ENCODE assay signal across 9 cellular contexts in genomic region chr3:141370065-141370533, GRCh38. TPM values are rescaled to one million over a fixed set of nuclear protein-coding genes. Genes with fewer than 3 reads are reported as not detected.
DNase-seq lines count a peak whose midpoint lies in the region; ATAC-seq and FAIRE-seq lines count a peak whose summit lies in the region.
"Had no signal": no experiment of that assay in that cellular context is flagged by ENCODE, and none has a peak within 500 bp of the region (broad histone marks: within the 10 kb centered on the region; RNA-seq: fewer than 3 reads in every experiment).

No MANE protein-coding gene starts in this region.

- no peak overlapping the region for H3K4ac ChIP-seq in trophoblast cell (ENCODE audit: low read depth, low read length)

- H3K9me3 ChIP-seq in trophoblast cell (ENCODE audit: insufficient read depth, low read depth, low read length) = no peaks in the 10 kb centered on the region
- H3K9me3 ChIP-seq in aorta (ENCODE audit: control insufficient read depth, low read length) = no peaks in the 10 kb centered on the region

- no peak overlapping the region for H3K9ac ChIP-seq in trophoblast cell (ENCODE audit: low read length)

- H3K4me1 ChIP-seq in trophoblast cell (ENCODE audit: control insufficient read depth in 1 of 2, insufficient read depth in 2 of 2, low read length in 2 of 2) (peaks cover 21 to 24% of the 10 kb centered on the region in 2 experiments), aorta (ENCODE audit: control insufficient read depth in 1 of 2, insufficient read depth in 2 of 2, low read length in 2 of 2) (peaks cover 0 to 1% of the 10 kb centered on the region in 2 donors)

- no peak overlapping the region for H3K14ac ChIP-seq in trophoblast cell (ENCODE audit: low read length)

- H3K79me2 ChIP-seq in trophoblast cell (ENCODE audit: control insufficient read depth, insufficient read depth, low read length, poor library complexity) = peaks cover 7% of the 10 kb centered on the region

- no peak overlapping the region for H2AFZ ChIP-seq in trophoblast cell (ENCODE audit: insufficient read depth, low read length, poor library complexity)

- H4K8ac ChIP-seq in trophoblast cell (ENCODE audit: low read depth, low read length) = no peak overlapping the region

- FAIRE-seq in RCC 7860 (lab: Jason Lieb, UNC) = no peak

- intact Hi-C loops in aorta (cut with DNase I) = loop anchor here in 1 of 2 donors (2.0 kb wide), 1 partner anchor 73 kb away; no protein-coding TSS in a partner anchor

- H3K4me2 ChIP-seq in trophoblast cell (ENCODE audit: low read length) = no peak overlapping the region

- no peaks in the 10 kb centered on the region for H3K27me3 ChIP-seq in trophoblast cell (ENCODE audit: insufficient read depth, low read length)
- no peaks in the 10 kb centered on the region for H3K27me3 ChIP-seq in aorta (ENCODE audit: control insufficient read depth in 1 of 2, insufficient read depth in 2 of 2, low read length in 1 of 2)

- no peak overlapping the region for H3K27ac ChIP-seq in trophoblast cell (ENCODE audit: low read depth, low read length)
- H3K27ac ChIP-seq in aorta (ENCODE audit: low read depth in 1 of 2, low read length in 2 of 2) = no peak overlapping the region

- no peak overlapping the region for H3K18ac ChIP-seq in trophoblast cell (ENCODE audit: low read length)

- no peak overlapping the region for H2BK12ac ChIP-seq in trophoblast cell (ENCODE audit: low read length)

- WGBS in trophoblast cell (ENCODE audit: extremely low coverage, insufficient coverage, insufficient read length) = no CpG with 5 or more reads among the region's 2 CpGs
- WGBS in aorta, 2 donors = 0 to 2% methylated on average over 2 of the region's 2 CpGs

- peak; percentile 88 for DNase-seq in Daoy (ENCODE audit: low read depth)
- DNase-seq in HT-29 (ENCODE audit: low spot score) = peak; percentile 85
- peak; percentile 54 for DNase-seq in RCC 7860 (ENCODE audit: low spot score)
- peak; percentile 28 for DNase-seq in activated gamma-delta T cell treated with anti-CD3 and anti-CD28 coated beads, Interleukin-2, amount 50 U/mL, for 16 hours (ENCODE audit: low read depth)
- DNase-seq in germinal center (ENCODE audit: low spot score) = peak; percentile 90
- peak; percentile 42 to 76 for DNase-seq in trophoblast cell
- no peak for DNase-seq in aorta

- H2AK5ac ChIP-seq in trophoblast cell (ENCODE audit: low read length) = no peak overlapping the region

- H3K23ac ChIP-seq in trophoblast cell (ENCODE audit: low read length) = no peak overlapping the region

- H4K91ac ChIP-seq in trophoblast cell (ENCODE audit: low read depth, low read length) = no peak overlapping the region

- H3K36me3 ChIP-seq in trophoblast cell (ENCODE audit: control insufficient read depth in 1 of 2, insufficient read depth in 2 of 2, low read length in 2 of 2) (peaks cover 0 to 2% of the 10 kb centered on the region in 2 experiments), aorta (ENCODE audit: control insufficient read depth in 1 of 2, insufficient read depth in 2 of 2, low read length in 1 of 2) (no peaks in the 10 kb centered on the region)

- H3K4me3 ChIP-seq in trophoblast cell (ENCODE audit: low read depth, low read length) = no peak overlapping the region
- peak overlapping the region; percentile 50 to 55 for H3K4me3 ChIP-seq in aorta (ENCODE audit: low read length in 2 of 2)
- H3K4me3 ChIP-seq: skin epidermis had no signal

- ATAC-seq in GM21390 (IDR thresholded peaks at IDR 0.05; ENCODE audit: unreplicated experiment) (peak; percentile 81), aorta (ENCODE audit: low FRiP score) (peak; percentile 88)

- H3K79me1 ChIP-seq in trophoblast cell (ENCODE audit: low read length) = peaks cover 23% of the 10 kb centered on the region

- H2BK120ac ChIP-seq in trophoblast cell (ENCODE audit: insufficient read depth, low read length, poor library complexity) = no peak overlapping the region

- no peak overlapping the region for H2BK5ac ChIP-seq in trophoblast cell (ENCODE audit: low read depth, low read length, poor library complexity)

- H4K12ac ChIP-seq in trophoblast cell (ENCODE audit: low read depth, low read length) = no peak overlapping the region

RNA-seq across cellular contexts. Expression of gene ZBTB38, which starts 1.8 kb away (rescaled TPM):
- total RNA-seq in Daoy (2014; rRNA removed; shearing (Covaris generic)) = 45.6 and 55.6 TPM in 2 replicates
- total RNA-seq in HT-29 (2014; rRNA removed; shearing (Covaris generic)) = 22.9 and 23.1 TPM in 2 replicates
- polyA plus RNA-seq in trophoblast cell (2013) = 38.2 and 38.5 TPM in 2 replicates
- 100 to 1,000 TPM; 132 to 139 TPM for total RNA-seq in aorta
- 10 to 100 TPM; 21.2 to 35.8 TPM for polyA plus RNA-seq in aorta

Comparison
In these comparisons a context has a peak if more than half of its experiments do, and no peak if none do; other contexts are left out.
1. DNase-seq: peak in Daoy (single experiment), HT-29 (single experiment), RCC 7860 (single experiment), activated gamma-delta T cell treated with anti-CD3 and anti-CD28 coated beads, Interleukin-2, amount 50 U/mL, for 16 hours (single experiment), germinal center (single experiment) and trophoblast cell (2 of 2); none in aorta (0 of 2).